14 cellular contexts compared by ENCODE assay signal in the genomic region with DNA sequence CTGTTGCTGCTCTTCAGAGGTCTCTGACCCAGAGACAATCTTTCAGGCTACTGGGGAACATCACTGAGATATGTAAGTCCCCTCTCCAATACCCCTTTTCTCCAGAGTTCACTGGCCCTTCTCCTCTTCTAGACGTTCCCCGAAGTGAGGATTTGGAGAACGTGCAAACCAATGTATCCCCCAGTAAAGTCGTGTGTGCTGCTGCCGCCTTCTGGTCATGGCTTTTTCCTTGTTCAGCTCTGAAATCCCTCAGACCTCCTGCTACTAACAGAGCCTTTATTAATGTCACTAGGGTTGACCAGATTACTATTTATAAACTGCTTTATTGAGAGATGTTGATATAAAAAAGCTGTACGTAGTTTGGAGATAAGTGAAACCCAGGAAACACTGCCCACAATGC.
DNase-seq lines count a peak whose midpoint lies in the region; ATAC-seq, FAIRE-seq and TF ChIP-seq lines count a peak whose summit lies in the region.
"Had no signal": no experiment of that assay in that cellular context is flagged by ENCODE, and none has a peak within 500 bp of the region (broad histone marks: within the 10 kb centered on the region; RNA-seq: fewer than 3 reads in every experiment).

No MANE protein-coding gene starts in this region.

- POLR2A ChIA-PET in A673 (lab: Charles Lee; ENCODE audit: low non-redundant PET), result no interaction called here
- POLR2A ChIA-PET in WTC11 (lab: Charles Lee), result no interaction called here
- POLR2A ChIA-PET in HepG2 (lab: Yijun Ruan, JAX), result no interaction called here

- H3K36me3 ChIP-seq in A673 (ENCODE audit: insufficient read depth, low read length, poor library complexity, severe bottlenecking) (no peaks in the 10 kb centered on the region), Karpas-422 (ENCODE audit: insufficient read depth, low read length) (no peaks in the 10 kb centered on the region), HepG2 (replicated peaks in 1 of 2; ENCODE audit: control insufficient read depth in 1 of 2, insufficient read depth in 2 of 2, low read length in 2 of 2) (no peaks in the 10 kb centered on the region)

- H3K4me1 ChIP-seq in A673 (ENCODE audit: insufficient read depth, low read length, poor library complexity, severe bottlenecking) (no peaks in the 10 kb centered on the region), Karpas-422 (ENCODE audit: low read length) (no peaks in the 10 kb centered on the region), HepG2 (ENCODE audit: insufficient read depth, low read length) (no peaks in the 10 kb centered on the region)

- CTCF ChIA-PET in A673 (lab: Charles Lee), result no interaction called here
- CTCF ChIA-PET in WTC11 (lab: Charles Lee), result interaction anchor here (0.6 to 1.4 kb wide), 2 partner anchors 243 to 315 kb away, joined by 3 to 4 read pairs; no protein-coding TSS in a partner anchor
- CTCF ChIA-PET in HepG2 (lab: Yijun Ruan, JAX; ENCODE audit: low intra/inter-chr PET ratio, low total read pairs), result no interaction called here

- no peak overlapping the region for H3K4me2 ChIP-seq in Karpas-422 (ENCODE audit: low read depth, low read length, poor library complexity, severe bottlenecking)
- no peak overlapping the region for H3K4me2 ChIP-seq in HepG2 (ENCODE audit: low read depth, low read length)

- no peaks in the 10 kb centered on the region for H3K36me3 Mint-ChIP-seq in WTC11
- no peaks in the 10 kb centered on the region for H3K36me3 Mint-ChIP-seq in activated naive CD8-positive, alpha-beta T cell treated with anti-CD3 and anti-CD28 coated beads, Interleukin-2, amount 50 U/mL, for 24 hours (ENCODE audit: low read depth)
- H3K36me3 Mint-ChIP-seq: activated CD8-positive, alpha-beta memory T cell treated with anti-CD3 and anti-CD28 coated beads, Interleukin-2, amount 10 ng/mL, durations not matched to agents 7 days and 5 days had no signal

- H3K9me3 ChIP-seq in A673 (ENCODE audit: low read depth, low read length, poor library complexity, severe bottlenecking), result no peaks in the 10 kb centered on the region
- no peaks in the 10 kb centered on the region for H3K9me3 ChIP-seq in Karpas-422 (ENCODE audit: low read length)
- H3K9me3 ChIP-seq in HepG2 (ENCODE audit: low read length), result peaks cover 10% of the 10 kb centered on the region

- no TSS peak for BruUV-seq in A673 (replicated peaks; lab: Mats Ljungman, UMichigan)
- BruUV-seq in HepG2 (replicated peaks; lab: Mats Ljungman, UMichigan), result no TSS peak

- WGBS in HepG2 (ENCODE audit: low lambda C conversion rate), result 0% methylated on average over 6 of the region's 6 CpGs

- H3K27me3 Mint-ChIP-seq in WTC11 (ENCODE audit: low read depth), result no peaks in the 10 kb centered on the region
- no peaks in the 10 kb centered on the region for H3K27me3 Mint-ChIP-seq in activated naive CD8-positive, alpha-beta T cell treated with anti-CD3 and anti-CD28 coated beads, Interleukin-2, amount 50 U/mL, for 24 hours
- H3K27me3 Mint-ChIP-seq: activated CD8-positive, alpha-beta memory T cell treated with anti-CD3 and anti-CD28 coated beads, Interleukin-2, amount 10 ng/mL, durations not matched to agents 7 days and 5 days had no signal

- TF ChIP-seq EP300 in HepG2 (IDR thresholded peaks at IDR 0.05; ENCODE audit: low read depth in 2 of 2, low read length in 2 of 2), result no peak
- no peak for TF ChIP-seq EP300 in HepG2 (CRISPR knock-in tag; IDR thresholded peaks at IDR 0.05; ENCODE audit: borderline replicate concordance)

- TF ChIP-seq RAD21 in HepG2 (CRISPR knock-in tag; IDR thresholded peaks at IDR 0.05), result no peak

- in situ Hi-C loops in HepG2 (cut with HindIII; ENCODE audit: extremely low pct_ligation_motif_present, low pct_unique_long_range_greater_than_20kb), result no loop called here

- no peak overlapping the region for H3K4me3 ChIP-seq in A673 (ENCODE audit: low read depth, low read length, poor library complexity, severe bottlenecking)
- H3K4me3 ChIP-seq in Karpas-422 (ENCODE audit: low read length), result no peak overlapping the region
- no peak overlapping the region for H3K4me3 ChIP-seq in HepG2 (replicated peaks in 1 of 3; ENCODE audit: insufficient read depth in 1 of 3, low read depth in 2 of 3, low read length in 3 of 3)

- no peak for TF ChIP-seq POLR2A in HepG2 (IDR thresholded peaks at IDR 0.05; ENCODE audit: insufficient read depth in 1 of 2, low read depth in 2 of 2, low read length in 2 of 2)

- no peak for FAIRE-seq in HepG2 (lab: Jason Lieb, UNC)
- FAIRE-seq: colon, TTC549 had no signal

- H3K27me3 ChIP-seq in A673 (replicated peaks; ENCODE audit: insufficient read depth, low read depth, low read length, poor library complexity) (no peaks in the 10 kb centered on the region), Karpas-422 (ENCODE audit: low read length) (no peaks in the 10 kb centered on the region), HepG2 (ENCODE audit: control insufficient read depth in 1 of 2, insufficient read depth in 2 of 2, low read length in 2 of 2) (no peaks in the 10 kb centered on the region)

- H3K9ac ChIP-seq in Karpas-422 (ENCODE audit: low read length) (no peak overlapping the region), HepG2 (ENCODE audit: insufficient read depth, low read depth, low read length) (no peak overlapping the region)

- H2AFZ ChIP-seq in Karpas-422 (ENCODE audit: low read length) (no peak overlapping the region), HepG2 (ENCODE audit: low read length) (no peak overlapping the region)

- H3K79me2 ChIP-seq in Karpas-422 (ENCODE audit: low read length), result no peaks in the 10 kb centered on the region
- no peaks in the 10 kb centered on the region for H3K79me2 ChIP-seq in HepG2 (ENCODE audit: insufficient read depth, low read length)

- intact Hi-C loops in A673 (cut with micrococcal nuclease; ENCODE audit: unreplicated experiment), result loop anchor here (10.0 kb wide), 1 partner anchor 245 kb away; no protein-coding TSS in a partner anchor
- intact Hi-C loops in HepG2 (cut with micrococcal nuclease; ENCODE audit: unreplicated experiment), result no loop called here

- no peaks in the 10 kb centered on the region for H3K9me2 ChIP-seq in Karpas-422 (replicated peaks; ENCODE audit: insufficient read depth, low read length)

- DNase-seq in A673 (ENCODE audit: low spot score) (peak; percentile 35), Karpas-422 (peak; percentile 65), WTC11 (ENCODE audit: low spot score) (peak; percentile 52), HepG2 (ENCODE audit: low spot score) (no peak), mesenteric fat pad (ENCODE audit: low spot score) (no peak), CD1c-positive myeloid dendritic cell (ENCODE audit: extremely low spot score) (no peak)
- DNase-seq in stimulated activated naive CD8-positive, alpha-beta T cell treated with anti-CD3 and anti-CD28 coated beads, Interleukin-15, Interleukin-2, amounts not matched to agents 100 U/mL and 50 U/mL, for 24 hours, result no peak
- no peak for DNase-seq in activated naive CD8-positive, alpha-beta T cell treated with anti-CD3 and anti-CD28 coated beads, Interleukin-2, amount 50 U/mL, for 24 hours
- DNase-seq: activated CD8-positive, alpha-beta memory T cell treated with anti-CD3 and anti-CD28 coated beads, Interleukin-2, amount 10 ng/mL, durations not matched to agents 7 days and 5 days; Kasumi-1; left colon; occipital lobe had no signal

- H3K9me3 Mint-ChIP-seq in WTC11, result peaks cover 15% of the 10 kb centered on the region
- H3K9me3 Mint-ChIP-seq in activated naive CD8-positive, alpha-beta T cell treated with anti-CD3 and anti-CD28 coated beads, Interleukin-2, amount 50 U/mL, for 24 hours, result peaks cover 13% of the 10 kb centered on the region

- H3K4me1 Mint-ChIP-seq in WTC11, result 0 out of 2 replicates have a peak, but pooled peaks cover 3% of the 10 kb centered on the region
- no peaks in the 10 kb centered on the region for H3K4me1 Mint-ChIP-seq in activated naive CD8-positive, alpha-beta T cell treated with anti-CD3 and anti-CD28 coated beads, Interleukin-2, amount 50 U/mL, for 24 hours
- H3K4me1 Mint-ChIP-seq: activated CD8-positive, alpha-beta memory T cell treated with anti-CD3 and anti-CD28 coated beads, Interleukin-2, amount 10 ng/mL, durations not matched to agents 7 days and 5 days had no signal

- H3K27ac Mint-ChIP-seq in WTC11, result no peak overlapping the region
- no peak overlapping the region for H3K27ac Mint-ChIP-seq in activated naive CD8-positive, alpha-beta T cell treated with anti-CD3 and anti-CD28 coated beads, Interleukin-2, amount 50 U/mL, for 24 hours
- H3K27ac Mint-ChIP-seq: activated CD8-positive, alpha-beta memory T cell treated with anti-CD3 and anti-CD28 coated beads, Interleukin-2, amount 10 ng/mL, durations not matched to agents 7 days and 5 days had no signal

- peak; percentile 81 for ATAC-seq in WTC11
- ATAC-seq in HepG2, result no peak
- no peak for ATAC-seq in stimulated activated naive CD8-positive, alpha-beta T cell treated with anti-CD3 and anti-CD28 coated beads, Interleukin-15, Interleukin-2, amounts not matched to agents 100 U/mL and 50 U/mL, for 24 hours
- ATAC-seq in activated naive CD8-positive, alpha-beta T cell treated with anti-CD3 and anti-CD28 coated beads, Interleukin-2, amount 50 U/mL, for 24 hours, result no peak
- ATAC-seq: activated CD8-positive, alpha-beta memory T cell treated with anti-CD3 and anti-CD28 coated beads, Interleukin-2, amount 10 ng/mL, durations not matched to agents 7 days and 5 days; left colon had no signal

- H3K27ac ChIP-seq in A673 (ENCODE audit: low read depth, low read length, poor library complexity, severe bottlenecking), result no peak overlapping the region
- H3K27ac ChIP-seq in Karpas-422 (ENCODE audit: low read length), result no peak overlapping the region
- H3K27ac ChIP-seq in HepG2 (ENCODE audit: extremely low read length, insufficient read depth, low read length), result no peak overlapping the region

- H4K20me1 ChIP-seq in Karpas-422 (ENCODE audit: insufficient read depth, low read depth, low read length) (no peaks in the 10 kb centered on the region), HepG2 (ENCODE audit: insufficient read depth, low read length) (no peaks in the 10 kb centered on the region)

- TF ChIP-seq CTCF in A673 (conservative IDR thresholded peaks at IDR 0.05; ENCODE audit: low read depth, low read length) (peak; percentile 48), WTC11 (IDR thresholded peaks at IDR 0.05) (no peak), HepG2 (CRISPR knock-in tag; IDR thresholded peaks at IDR 0.05) (peak; percentile 24; the same call in 1 of the 2 replicates)

- no peak overlapping the region for H3K4me3 Mint-ChIP-seq in WTC11
- H3K4me3 Mint-ChIP-seq in activated naive CD8-positive, alpha-beta T cell treated with anti-CD3 and anti-CD28 coated beads, Interleukin-2, amount 50 U/mL, for 24 hours, result no peak overlapping the region
- H3K4me3 Mint-ChIP-seq: activated CD8-positive, alpha-beta memory T cell treated with anti-CD3 and anti-CD28 coated beads, Interleukin-2, amount 10 ng/mL, durations not matched to agents 7 days and 5 days had no signal

Comparison
In these comparisons a context has a peak if more than half of its experiments do, and no peak if none do; other contexts are left out.
1. DNase-seq: peak in A673 (single experiment), Karpas-422 (single experiment) and WTC11 (single experiment); none in HepG2 (single experiment), stimulated activated naive CD8-positive, alpha-beta T cell treated with anti-CD3 and anti-CD28 coated beads, Interleukin-15, Interleukin-2, amounts not matched to agents 100 U/mL and 50 U/mL, for 24 hours (single experiment), mesenteric fat pad (single experiment), CD1c-positive myeloid dendritic cell (single experiment) and activated naive CD8-positive, alpha-beta T cell treated with anti-CD3 and anti-CD28 coated beads, Interleukin-2, amount 50 U/mL, for 24 hours (single experiment).